ENCODE assay signal across 1 cellular context in genomic region chr20:20955837-20956236, GRCh38.
TF ChIP-seq lines count a peak whose summit lies in the region.

No MANE protein-coding gene starts in this region.

TF ChIP-seq in GM23338, 12 proteins besides CTCF, POLR2A, EP300 and RAD21 (continued from another document):
- TF ChIP-seq REST (IDR thresholded peaks at IDR 0.05; ENCODE audit: unreplicated experiment) (no peak), STAT1 (IDR thresholded peaks at IDR 0.05; ENCODE audit: unreplicated experiment) (no peak), ETS1 (IDR thresholded peaks at IDR 0.05) (no peak), NANOG (IDR thresholded peaks at IDR 0.05; ENCODE audit: borderline replicate concordance) (no peak), POLR2AphosphoS5 (IDR thresholded peaks at IDR 0.05; ENCODE audit: low read depth) (no peak), ZNF331 (CRISPR knock-in tag; IDR thresholded peaks at IDR 0.05; ENCODE audit: low read depth) (no peak)
